Comparison of ENCODE assay signal across 11 cellular contexts in genomic region chr2:23669413-23670244, GRCh38.
DNase-seq lines count a peak whose midpoint lies in the region; ATAC-seq and TF ChIP-seq lines count a peak whose summit lies in the region.
"Had no signal": no experiment of that assay in that cellular context is flagged by ENCODE, and none has a peak within 500 bp of the region (broad histone marks: within the 10 kb centered on the region; RNA-seq: fewer than 3 reads in every experiment).

No MANE protein-coding gene starts in this region.

- CTCF ChIA-PET in WTC11 (lab: Charles Lee) = no interaction called here

- no peaks in the 10 kb centered on the region for H3K9me3 ChIP-seq in parathyroid adenoma (ENCODE audit: control insufficient read depth, low read length)
- H3K9me3 ChIP-seq: BLaER1 treated with 17β-estradiol and CSF1 and Interleukin-3, amounts not matched to agents 10 nM and 100 nM had no signal

- POLR2A ChIA-PET in WTC11 (lab: Charles Lee) = no interaction called here

- peak; percentile 21 for ATAC-seq in WTC11
- ATAC-seq in Right ventricle myocardium inferior = peak; percentile 90
- no peak for ATAC-seq in GM18520 (IDR thresholded peaks at IDR 0.05; ENCODE audit: unreplicated experiment)

- DNase-seq in DMS 273 (lab: John Stamatoyannopoulos, UW; ENCODE audit: unreplicated experiment) = peak; percentile 97
- no peak for DNase-seq in WTC11 (ENCODE audit: low spot score)
- DNase-seq in Right ventricle myocardium inferior (ENCODE audit: missing footprints) = peak; percentile 91
- DNase-seq in activated CD8-positive, alpha-beta memory T cell treated with anti-CD3 and anti-CD28 coated beads for 24 hours = no peak
- no peak for DNase-seq in stimulated activated naive CD4-positive, alpha-beta T cell (lab: John Stamatoyannopoulos, UW)
- DNase-seq in activated T-cell treated with anti-CD3 and anti-CD28 coated beads, Interleukin-2, amount 50 U/mL, for 48 hours = no peak
- DNase-seq: activated CD4-positive, alpha-beta T cell treated with anti-CD3 and anti-CD28 coated beads for 1 hour; central memory CD4-positive, alpha-beta T cell had no signal

- no peak overlapping the region for H3K27ac Mint-ChIP-seq in WTC11

- H3K4me3 ChIP-seq in parathyroid adenoma (ENCODE audit: low read depth, low read length) = peak overlapping the region; percentile 6
- H3K4me3 ChIP-seq: BLaER1 treated with 17β-estradiol and CSF1 and Interleukin-3, amounts not matched to agents 10 nM and 100 nM had no signal

- H3K27me3 Mint-ChIP-seq in WTC11 (ENCODE audit: low read depth) = no peaks in the 10 kb centered on the region

- no peak for TF ChIP-seq CTCF in WTC11 (IDR thresholded peaks at IDR 0.05)
- no peak for TF ChIP-seq CTCF in parathyroid adenoma (IDR thresholded peaks at IDR 0.05)

- peak overlapping the region; percentile 43 for H3K4me2 ChIP-seq in parathyroid adenoma (ENCODE audit: low read length)
- H3K4me2 ChIP-seq: BLaER1 treated with 17β-estradiol and CSF1 and Interleukin-3, amounts not matched to agents 10 nM and 100 nM had no signal

- H2AFZ ChIP-seq in parathyroid adenoma = peak overlapping the region; percentile 79

- peaks cover 32% of the 10 kb centered on the region for H3K4me1 ChIP-seq in parathyroid adenoma

- H3K27me3 ChIP-seq in parathyroid adenoma (ENCODE audit: control insufficient read depth, insufficient read depth, low read length) = no peaks in the 10 kb centered on the region
- H3K27me3 ChIP-seq: BLaER1 treated with 17β-estradiol and CSF1 and Interleukin-3, amounts not matched to agents 10 nM and 100 nM had no signal

- no peaks in the 10 kb centered on the region for H3K36me3 Mint-ChIP-seq in WTC11

- peak overlapping the region; percentile 78 for H3K27ac ChIP-seq in parathyroid adenoma
- H3K27ac ChIP-seq: BLaER1 treated with 17β-estradiol and CSF1 and Interleukin-3, amounts not matched to agents 10 nM and 100 nM had no signal

- H3K79me2 ChIP-seq in parathyroid adenoma = no peaks in the 10 kb centered on the region

- no peak overlapping the region for H3K4me3 Mint-ChIP-seq in WTC11

- intact Hi-C loops in Right ventricle myocardium inferior (cut with DNase I) = no loop called here

- H3K4me1 Mint-ChIP-seq in WTC11 = peaks cover 18% of the 10 kb centered on the region

- no peaks in the 10 kb centered on the region for H3K9me3 Mint-ChIP-seq in WTC11

- H3K36me3 ChIP-seq in parathyroid adenoma (ENCODE audit: control insufficient read depth, insufficient read depth, low read length) = no peaks in the 10 kb centered on the region
- H3K36me3 ChIP-seq: BLaER1 treated with 17β-estradiol and CSF1 and Interleukin-3, amounts not matched to agents 10 nM and 100 nM had no signal

- no peak overlapping the region for H3K9ac ChIP-seq in parathyroid adenoma
- H3K9ac ChIP-seq: BLaER1 treated with 17β-estradiol and CSF1 and Interleukin-3, amounts not matched to agents 10 nM and 100 nM had no signal

TF ChIP-seq in WTC11, 78 proteins besides CTCF, POLR2A, EP300 and RAD21:
- TF ChIP-seq IRF2 (CRISPR knock-in tag; IDR thresholded peaks at IDR 0.05; ENCODE audit: borderline replicate concordance, low read depth) (no peak), USF2 (CRISPR knock-in tag; IDR thresholded peaks at IDR 0.05) (peak; percentile 48), ZNF138 (CRISPR knock-in tag; conservative IDR thresholded peaks at IDR 0.05) (no peak), NFATC4 (CRISPR knock-in tag; IDR thresholded peaks at IDR 0.05) (no peak)

Comparison
In these comparisons a context has a peak if more than half of its experiments do, and no peak if none do; other contexts are left out.
1. DNase-seq: peak in DMS 273 (single experiment) and Right ventricle myocardium inferior (single experiment); none in WTC11 (single experiment), activated CD8-positive, alpha-beta memory T cell treated with anti-CD3 and anti-CD28 coated beads for 24 hours (single experiment), stimulated activated naive CD4-positive, alpha-beta T cell (0 of 6) and activated T-cell treated with anti-CD3 and anti-CD28 coated beads, Interleukin-2, amount 50 U/mL, for 48 hours (0 of 2).